Comparison of ENCODE assay signal across 25 cellular contexts in the genomic region with DNA sequence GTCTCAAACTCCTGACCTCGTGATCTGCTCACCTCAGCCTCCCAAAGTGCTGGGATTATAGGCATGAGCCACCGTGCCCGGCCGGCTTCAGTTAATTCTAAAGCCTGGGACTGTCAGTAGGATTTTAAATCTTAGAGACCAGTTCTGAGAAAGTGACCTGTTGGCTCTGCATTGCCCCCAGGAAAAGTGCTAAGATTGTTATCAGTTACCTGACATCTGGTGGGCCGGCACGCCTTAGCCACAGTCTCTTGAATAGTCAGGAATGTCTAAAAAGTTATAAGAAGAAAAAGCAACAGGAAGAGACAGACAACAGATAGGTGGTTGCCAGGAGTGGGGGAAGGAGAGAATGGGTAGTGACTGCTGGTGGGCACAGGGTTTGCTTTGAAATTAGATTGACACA.
"Had no signal": no experiment of that assay in that cellular context is flagged by ENCODE, and none has a peak within 500 bp of the region (broad histone marks: within the 10 kb centered on the region; RNA-seq: fewer than 3 reads in every experiment).

No MANE protein-coding gene starts in this region.

- H3K4me3 ChIP-seq: breast epithelium, MG63, PC-9 had no signal

- H3K9me3 Mint-ChIP-seq: activated CD8-positive, alpha-beta T cell treated with anti-CD3 and anti-CD28 coated beads for 36 hours; activated naive CD4-positive, alpha-beta T cell treated with anti-CD3 and anti-CD28 coated beads, Interleukin-2, amount 50 U/mL, for 24 hours; activated T-helper 1 cell treated with anti-CD3 and anti-CD28 coated beads, Interleukin-12 subunit alpha, Interleukin-12 subunit beta, Interleukin-2, Interleukin-4 antibody, amounts not matched to agents 30 ng/mL and 10 ng/mL and 1 ng/mL, durations not matched to agents 14 hours and 24 hours and 36 hours; T-cell had no signal

- H3K27me3 ChIP-seq: breast epithelium, MG63 had no signal

- H3K27me3 Mint-ChIP-seq: activated CD8-positive, alpha-beta T cell treated with anti-CD3 and anti-CD28 coated beads for 36 hours; activated naive CD4-positive, alpha-beta T cell treated with anti-CD3 and anti-CD28 coated beads, Interleukin-2, amount 50 U/mL, for 24 hours; T-cell had no signal

- H3K36me3 ChIP-seq: breast epithelium, MG63 had no signal

- H3K9me3 ChIP-seq: breast epithelium had no signal

- H3K4me3 Mint-ChIP-seq: activated CD8-positive, alpha-beta T cell treated with anti-CD3 and anti-CD28 coated beads for 36 hours; activated naive CD4-positive, alpha-beta T cell treated with anti-CD3 and anti-CD28 coated beads, Interleukin-2, amount 50 U/mL, for 24 hours; activated T-helper 1 cell treated with anti-CD3 and anti-CD28 coated beads, Interleukin-12 subunit alpha, Interleukin-12 subunit beta, Interleukin-2, Interleukin-4 antibody, amounts not matched to agents 30 ng/mL and 10 ng/mL and 1 ng/mL, durations not matched to agents 14 hours and 24 hours and 36 hours; T-cell had no signal

- ATAC-seq: activated CD4-positive, CD25-positive, alpha-beta regulatory T cell treated with anti-CD3 and anti-CD28 coated beads, Interleukin-2, amount 50 U/mL, for 24 hours; activated CD8-positive, alpha-beta T cell treated with anti-CD3 and anti-CD28 coated beads for 36 hours; T-cell had no signal

- H3K27ac Mint-ChIP-seq: activated CD8-positive, alpha-beta T cell treated with anti-CD3 and anti-CD28 coated beads for 36 hours; activated naive CD4-positive, alpha-beta T cell treated with anti-CD3 and anti-CD28 coated beads, Interleukin-2, amount 50 U/mL, for 24 hours; activated T-helper 1 cell treated with anti-CD3 and anti-CD28 coated beads, Interleukin-12 subunit alpha, Interleukin-12 subunit beta, Interleukin-2, Interleukin-4 antibody, amounts not matched to agents 30 ng/mL and 10 ng/mL and 1 ng/mL, durations not matched to agents 14 hours and 24 hours and 36 hours had no signal

- H3K4me1 ChIP-seq: breast epithelium had no signal

- H3K27ac ChIP-seq: breast epithelium, PC-9 had no signal

- DNase-seq: activated CD4-positive, alpha-beta T cell treated with anti-CD3 and anti-CD28 coated beads for 4 hours; activated CD8-positive, alpha-beta memory T cell treated with anti-CD3 and anti-CD28 coated beads, Interleukin-2, amount 50 U/mL, for 4 hours; activated CD8-positive, alpha-beta T cell treated with anti-CD3 and anti-CD28 coated beads for 36 hours; activated effector memory CD4-positive, alpha-beta T cell treated with Interleukin-2 at 50 U/mL for 16 hours; activated naive CD4-positive, alpha-beta T cell; aorta; caudate nucleus; MG63; MV-4-11; NCI-H1092 treated with DMSO at 0.1 percent for 48 hours; NCI-H1417 treated with DMSO at 0.1 percent for 48 hours; NCI-H1694; NCI-H2029; NCI-H2107; NCI-H2171 treated with DMSO at 0.1 percent for 48 hours; NCI-H345; NCI-H510A; NCI-H526 treated with DMSO at 0.1 percent for 48 hours; PC-9; SIG-M5; T-cell had no signal

- H2AFZ ChIP-seq: PC-9 had no signal

- H3K4me2 ChIP-seq: PC-9 had no signal
